In the genomic region with DNA sequence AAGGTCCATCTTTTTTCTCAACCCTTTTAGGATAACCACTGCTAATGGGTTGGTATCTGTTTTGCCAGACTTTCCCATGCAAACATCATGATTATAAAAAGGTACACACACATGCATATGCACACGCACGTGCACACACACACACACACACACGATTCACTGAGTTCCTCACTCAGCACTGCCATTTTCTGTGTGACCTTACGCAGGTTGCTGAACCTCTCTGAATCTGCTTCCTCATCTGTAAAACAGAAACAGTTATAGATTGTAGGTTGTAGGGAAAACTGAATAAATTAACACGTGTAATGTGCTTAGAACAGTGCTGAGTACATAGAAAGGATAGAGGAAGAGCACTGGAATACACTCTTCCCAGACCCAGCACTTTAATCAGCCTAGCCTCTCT, we compare ENCODE assay signal across 8 cellular contexts.
"Had no signal": no experiment of that assay in that cellular context is flagged by ENCODE, and none has a peak within 500 bp of the region (broad histone marks: within the 10 kb centered on the region; RNA-seq: fewer than 3 reads in every experiment).

No MANE protein-coding gene starts in this region.

- H3K4me3 ChIP-seq: GM12878 had no signal

- DNase-seq: GDM1, GF-D8 had no signal

- ATAC-seq: GM12878 had no signal

- FAIRE-seq: G401.6, GM12878, GM12891, GM12892, GM18507, GM19239 had no signal
